In genomic region chrX:71657267-71657666, GRCh38 we compare ENCODE assay signal across 31 cellular contexts. TPM values are rescaled to one million over a fixed set of nuclear protein-coding genes. Genes with fewer than 3 reads are reported as not detected.
DNase-seq lines count a peak whose midpoint lies in the region; ATAC-seq, FAIRE-seq and TF ChIP-seq lines count a peak whose summit lies in the region.
"Had no signal": no experiment of that assay in that cellular context is flagged by ENCODE, and none has a peak within 500 bp of the region (broad histone marks: within the 10 kb centered on the region; RNA-seq: fewer than 3 reads in every experiment).

No MANE protein-coding gene starts in this region.

- no peaks in the 10 kb centered on the region for H4K20me1 ChIP-seq in GM23248 (ENCODE audit: insufficient read depth)
- H4K20me1 ChIP-seq in K562 (replicated peaks; ENCODE audit: control insufficient read depth, insufficient read depth, low read length), result no peaks in the 10 kb centered on the region

- no peak for TF ChIP-seq POLR2A in K562 (conservative IDR thresholded peaks at IDR 0.05)
- no peak for TF ChIP-seq POLR2A in erythroblast (IDR thresholded peaks at IDR 0.05; ENCODE audit: low read length)

- CTCF ChIA-PET in K562 (lab: Yijun Ruan, JAX; ENCODE audit: low intra/inter-chr PET ratio), result no interaction called here

- no peak overlapping the region for H3K4me2 ChIP-seq in GM23248 (ENCODE audit: unreplicated experiment)
- no peak overlapping the region for H3K4me2 ChIP-seq in K562 (ENCODE audit: insufficient read depth, low read length)
- H3K4me2 ChIP-seq: A549 had no signal

- H3K27me3 Mint-ChIP-seq in mesothelial cell of epicardium (ENCODE audit: low read depth), result peaks cover 5% of the 10 kb centered on the region
- H3K27me3 Mint-ChIP-seq: B cell; CD4-positive, alpha-beta T cell had no signal

- intact Hi-C loops in K562 (cut with micrococcal nuclease) (no loop called here), kidney (cut with DNase I) (no loop called here)

- peaks cover 14% of the 10 kb centered on the region for H3K9me3 Mint-ChIP-seq in mesothelial cell of epicardium
- H3K9me3 Mint-ChIP-seq: CD4-positive, alpha-beta T cell; CD8-positive, alpha-beta T cell had no signal

- no peaks in the 10 kb centered on the region for H3K79me2 ChIP-seq in GM23248 (ENCODE audit: insufficient read depth)
- no peaks in the 10 kb centered on the region for H3K79me2 ChIP-seq in K562 (ENCODE audit: control insufficient read depth, insufficient read depth, low read length)

- WGBS in GM23248 (ENCODE audit: low coverage in 1 of 2, low lambda C conversion rate in 2 of 2, missing lambda C conversion rate in 2 of 2), 2 experiments, result 62 to 63% methylated on average over 4 of the region's 4 CpGs
- 6% methylated on average over 4 of the region's 4 CpGs for WGBS in K562 (ENCODE audit: insufficient coverage, low coverage, missing lambda C conversion rate)

- H3K27me3 ChIP-seq in GM23248 (replicated peaks; ENCODE audit: insufficient read depth) (no peaks in the 10 kb centered on the region), K562 (ENCODE audit: control insufficient read depth in 2 of 2, insufficient read depth in 2 of 2, low read length in 2 of 2) (peaks cover 10 to 28% of the 10 kb centered on the region in 2 experiments; a peak in 4 of 5 replicates)

- TF ChIP-seq CTCF in K562 (IDR thresholded peaks at IDR 0.05 in 2 of 3, conservative IDR thresholded peaks at IDR 0.05 in 1 of 3; ENCODE audit: insufficient read depth in 2 of 3, low read depth in 1 of 3, low read length in 3 of 3), result no peak
- TF ChIP-seq CTCF in fibroblast of mammary gland (conservative IDR thresholded peaks at IDR 0.05; ENCODE audit: control insufficient read depth, insufficient read depth, low read depth, low read length), result no peak
- no peak for TF ChIP-seq CTCF in mesothelial cell of epicardium (IDR thresholded peaks at IDR 0.05; ENCODE audit: unreplicated experiment)
- no peak for TF ChIP-seq CTCF in kidney (IDR thresholded peaks at IDR 0.05; ENCODE audit: borderline replicate concordance, extremely low read depth, insufficient read depth)

- no peak for FAIRE-seq in K562 (lab: Jason Lieb, UNC)
- no peak for FAIRE-seq in kidney (lab: Jason Lieb, UNC)
- FAIRE-seq: A549, D721Med, GM12878, GM12892, GM18507 had no signal

- H3K36me3 Mint-ChIP-seq in mesothelial cell of epicardium, result no peaks in the 10 kb centered on the region
- H3K36me3 Mint-ChIP-seq: CD8-positive, alpha-beta T cell had no signal

- H3K4me3 ChIP-seq in GM23248, result no peak overlapping the region
- no peak overlapping the region for H3K4me3 ChIP-seq in K562
- H3K4me3 ChIP-seq in fibroblast of mammary gland (ENCODE audit: control insufficient read depth, low read depth, low read length), result no peak overlapping the region
- no peak overlapping the region for H3K4me3 ChIP-seq in kidney (ENCODE audit: low read length in 2 of 2)
- H3K4me3 ChIP-seq: A549; BLaER1 treated with 17β-estradiol and CSF1 and Interleukin-3, amounts not matched to agents 10 nM and 100 nM; GM12878 had no signal

- in situ Hi-C loops in GM23248 (cut with MboI), result no loop called here
- in situ Hi-C loops in K562 (cut with MboI), result loop anchor here (25.0 kb wide), 1 partner anchor 205 kb away; no protein-coding TSS in a partner anchor

- H3K4me1 Mint-ChIP-seq in mesothelial cell of epicardium, result no peaks in the 10 kb centered on the region

- no peak for TF ChIP-seq RAD21 in K562 (CRISPR knock-in tag; conservative IDR thresholded peaks at IDR 0.05 in 1 of 2, IDR thresholded peaks at IDR 0.05 in 1 of 2)

- H3K4me1 ChIP-seq in GM23248 (ENCODE audit: insufficient read depth) (no peaks in the 10 kb centered on the region), K562 (replicated peaks in 1 of 2; ENCODE audit: control insufficient read depth in 2 of 2, insufficient read depth in 2 of 2, low read length in 2 of 2) (no peaks in the 10 kb centered on the region; a peak in 2 of 5 replicates), kidney (ENCODE audit: control insufficient read depth in 1 of 2, insufficient read depth in 1 of 2, low read depth in 1 of 2, low read length in 2 of 2) (no peaks in the 10 kb centered on the region)
- H3K4me1 ChIP-seq: A549, Caco-2 had no signal

- no peaks in the 10 kb centered on the region for H3F3A ChIP-seq in GM23248 (ENCODE audit: insufficient read depth)

- ATAC-seq in K562, result no peak
- ATAC-seq: A549; CD8-positive, alpha-beta T cell; GM12878 had no signal

- H3K9me2 ChIP-seq in GM23248 (ENCODE audit: insufficient read depth), result no peaks in the 10 kb centered on the region

- peak; percentile 34 for DNase-seq in GM23248
- peak in 1 of 4 experiments; percentile 9 for DNase-seq in K562 (ENCODE audit: extremely low read depth in 1 of 4, low spot score in 3 of 4)
- peak; percentile 1 to 19 for DNase-seq in erythroblast (lab: John Stamatoyannopoulos, UW)
- DNase-seq in fibroblast of mammary gland (ENCODE audit: low read depth), result peak; percentile 33
- no peak for DNase-seq in NCI-H1105 (lab: John Stamatoyannopoulos, UW)
- no peak for DNase-seq in mesothelial cell of epicardium (ENCODE audit: low spot score in 2 of 2, unreplicated experiment in 2 of 2)
- no peak for DNase-seq in kidney
- DNase-seq: AML-193; Caco-2; Calu3; CD4-positive, alpha-beta T cell; CD8-positive, alpha-beta T cell; DMS153; DMS53; DMS79; DND-41; EL; GDM1 had no signal

- H3K36me3 ChIP-seq in GM23248 (ENCODE audit: low read depth), result no peaks in the 10 kb centered on the region
- H3K36me3 ChIP-seq in K562 (ENCODE audit: control insufficient read depth, insufficient read depth, low read length), result no peaks in the 10 kb centered on the region
- no peaks in the 10 kb centered on the region for H3K36me3 ChIP-seq in kidney (ENCODE audit: control insufficient read depth in 1 of 2, insufficient read depth in 2 of 2, low read length in 2 of 2)
- H3K36me3 ChIP-seq: BLaER1 treated with 17β-estradiol and CSF1 and Interleukin-3, amounts not matched to agents 10 nM and 100 nM had no signal

- H3K9me1 ChIP-seq in K562 (ENCODE audit: control insufficient read depth, insufficient read depth, low read length), result no peaks in the 10 kb centered on the region

- TF ChIP-seq EP300 in K562 (IDR thresholded peaks at IDR 0.05; ENCODE audit: low read length), result no peak

- no TSS peak for BruUV-seq in K562 (replicated peaks; lab: Mats Ljungman, UMichigan)

- H2AFZ ChIP-seq in GM23248 (no peak overlapping the region), K562 (ENCODE audit: low read depth, low read length) (no peak overlapping the region)

- H3K27ac ChIP-seq in GM23248, result no peak overlapping the region
- H3K27ac ChIP-seq in K562 (ENCODE audit: extremely low read depth, low read depth, low read length), result no peak overlapping the region
- H3K27ac ChIP-seq in kidney (ENCODE audit: low read depth in 2 of 2, low read length in 2 of 2), result no peak overlapping the region
- H3K27ac ChIP-seq: 22Rv1; A549; BLaER1 treated with 17β-estradiol and CSF1 and Interleukin-3, amounts not matched to agents 10 nM and 100 nM; C4-2B had no signal

- no peak overlapping the region for H3K27ac Mint-ChIP-seq in mesothelial cell of epicardium
- H3K27ac Mint-ChIP-seq: B cell; CD4-positive, alpha-beta T cell; CD8-positive, alpha-beta T cell had no signal

- no peak overlapping the region for H3K4me3 Mint-ChIP-seq in mesothelial cell of epicardium
- H3K4me3 Mint-ChIP-seq: B cell; CD4-positive, alpha-beta T cell; CD8-positive, alpha-beta T cell had no signal

- POLR2A ChIA-PET in K562 (lab: Yijun Ruan, JAX), result no interaction called here

- no peak overlapping the region for H3K9ac ChIP-seq in GM23248
- no peak overlapping the region for H3K9ac ChIP-seq in K562 (ENCODE audit: insufficient read depth in 1 of 2, low read depth in 2 of 2, low read length in 2 of 2)
- no peak overlapping the region for H3K9ac ChIP-seq in kidney (ENCODE audit: low read length in 2 of 2)
- H3K9ac ChIP-seq: BLaER1 treated with 17β-estradiol and CSF1 and Interleukin-3, amounts not matched to agents 10 nM and 100 nM had no signal

- H3K9me3 ChIP-seq in GM23248 (ENCODE audit: low read depth) (no peaks in the 10 kb centered on the region), K562 (replicated peaks; ENCODE audit: control insufficient read depth, insufficient read depth, low read depth, low read length) (no peaks in the 10 kb centered on the region; the same call in 1 of the 2 replicates), kidney (ENCODE audit: control insufficient read depth in 1 of 2, low read length in 2 of 2) (no peaks in the 10 kb centered on the region)
- H3K9me3 ChIP-seq: A549, Caco-2 had no signal

TF ChIP-seq in K562, 482 proteins besides CTCF, POLR2A, EP300 and RAD21 (continues in another document):
- TF ChIP-seq MAFG (tag; conservative IDR thresholded peaks at IDR 0.05), result peak; percentile 16; the same call in 1 of the 2 replicates
- no peak for TF ChIP-seq CTBP1 (IDR thresholded peaks at IDR 0.05; ENCODE audit: borderline replicate concordance)
- TF ChIP-seq NFE2 (IDR thresholded peaks at IDR 0.05; ENCODE audit: low read depth), result peak; percentile 45
- TF ChIP-seq L3MBTL2 (IDR thresholded peaks at IDR 0.05), result peak; percentile 52
- peak; percentile 31; the same call in 1 of the 2 replicates for TF ChIP-seq C11orf30 (IDR thresholded peaks at IDR 0.05; ENCODE audit: low read depth)
- no peak for TF ChIP-seq ZFPM2 (CRISPR knock-in tag; IDR thresholded peaks at IDR 0.05)

RNA-seq across cellular contexts. Expression of gene CXCR3, which starts 39.0 kb away (rescaled TPM):
- not detected in 2 replicates for total RNA-seq in GM23248 (2014; rRNA removed; shearing (Covaris generic))
- polyA plus RNA-seq in GM23248 (2016; fragmentation: Nextera tagmentation; extraction: Ambion mirVana), result not detected in 2 replicates
- not detected in 2 replicates for total RNA-seq in K562 (2011; cell fraction: chromatin; rRNA removed; ENCODE audit: low replicate concordance)
- not detected in 2 replicates for total RNA-seq in K562 (2011; cell fraction: nucleolus; rRNA removed)
- not detected in 2 replicates for total RNA-seq in K562 (2011; cell fraction: nucleoplasm; rRNA removed)
- not detected in 2 replicates for total RNA-seq in K562 (2014; rRNA removed)
- total RNA-seq in K562 (2014; rRNA removed; fragmentation: Illumina TruSeq; extraction: Trizol), result not detected in 2 replicates
- not detected in 2 replicates for total RNA-seq in K562 (2015; rRNA removed; fragmentation: Illumina TruSeq; extraction: Trizol)
- not detected in 2 replicates for total RNA-seq in K562 (2021)
- not detected in 2 replicates for polyA plus RNA-seq in K562 (2011; rRNA removed)
- polyA plus RNA-seq in K562 (2011; cell fraction: cytosol; rRNA removed), result not detected in 2 replicates
- polyA plus RNA-seq in K562 (2011; cell fraction: nucleus; rRNA removed), result not detected in 2 replicates
- polyA plus RNA-seq in K562 (2012), result not detected in 2 replicates
- not detected in 2 replicates for polyA plus RNA-seq in K562 (2014; fragmentation: Illumina TruSeq; extraction: Trizol)
- not detected for polyA plus RNA-seq in K562 (2014; fragmentation: Nextera tagmentation; extraction: Ambion mirVana)
- not detected in 2 replicates for polyA plus RNA-seq in K562 (2014; rRNA removed)
- polyA minus RNA-seq in K562 (2011; rRNA and poly(A)+ RNA removed), result not detected in 2 replicates
- not detected in 2 replicates for polyA minus RNA-seq in K562 (2011; cell fraction: cytosol; rRNA and poly(A)+ RNA removed)
- not detected in 2 replicates for polyA minus RNA-seq in K562 (2011; cell fraction: nucleus; rRNA and poly(A)+ RNA removed)
- total RNA-seq in mesothelial cell of epicardium, result not detected in 3 replicates
- total RNA-seq in kidney, result 1.7 TPM
- polyA plus RNA-seq in kidney (ENCODE audit: insufficient read depth, low read depth, low replicate concordance), result 0.24 TPM
- total RNA-seq: A172, Caco-2, Calu3, Daoy, G401 had no signal
- polyA plus RNA-seq: A549, BJ had no signal

Comparison
In these comparisons a context has a peak if more than half of its experiments do, and no peak if none do; other contexts are left out.
1. DNase-seq: peak in GM23248 (single experiment), erythroblast (2 of 2) and fibroblast of mammary gland (single experiment); none in NCI-H1105 (single experiment), mesothelial cell of epicardium (0 of 2) and kidney (single experiment).